In the genomic region with DNA sequence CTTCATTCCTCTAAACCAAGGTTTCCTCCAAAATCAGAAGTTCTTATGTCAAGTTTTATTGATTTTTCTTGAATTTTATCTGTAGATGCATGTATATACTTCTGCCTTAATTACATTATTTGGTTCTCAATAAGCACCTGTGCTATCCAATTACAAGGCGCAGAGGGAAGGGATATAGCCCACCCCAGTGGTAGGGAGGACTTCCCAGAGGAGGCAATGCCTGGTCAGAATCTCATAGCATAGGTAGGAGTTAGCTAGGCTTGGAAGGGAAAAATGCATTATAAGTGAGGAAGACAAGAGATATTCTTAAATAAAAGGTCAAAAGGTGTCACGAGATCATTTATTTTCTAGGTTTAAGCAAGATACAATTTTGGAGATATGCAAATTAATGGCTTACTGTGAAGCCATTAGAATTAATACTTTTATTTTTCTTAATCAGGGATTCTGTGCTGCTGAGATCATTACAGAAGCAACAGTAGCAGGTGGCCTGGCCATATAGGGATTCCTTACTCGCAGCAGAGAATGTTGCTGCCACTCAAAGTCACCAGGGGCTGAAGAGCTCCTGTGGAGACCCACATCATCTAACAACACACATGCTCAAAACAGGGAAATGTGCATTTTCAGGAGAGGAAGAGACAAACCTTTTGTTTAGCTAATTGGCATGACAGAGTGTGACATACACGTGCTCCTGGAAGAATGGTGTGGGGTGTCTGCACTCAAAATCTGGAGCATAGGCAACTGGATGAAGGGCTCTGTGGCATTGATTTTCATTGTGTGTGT, we compare ENCODE assay signal across 15 cellular contexts.
"Had no signal": no experiment of that assay in that cellular context is flagged by ENCODE, and none has a peak within 500 bp of the region (broad histone marks: within the 10 kb centered on the region; RNA-seq: fewer than 3 reads in every experiment).

No MANE protein-coding gene starts in this region.

- H3K4me3 ChIP-seq: colonic mucosa, esophagus squamous epithelium, right atrium auricular region, transverse colon had no signal

- H3K36me3 ChIP-seq: colonic mucosa, esophagus squamous epithelium, right atrium auricular region, transverse colon had no signal

- H3K4me3 Mint-ChIP-seq: activated CD8-positive, alpha-beta T cell treated with anti-CD3 and anti-CD28 coated beads for 36 hours; activated naive CD8-positive, alpha-beta T cell; immature natural killer cell; natural killer cell had no signal

- H3K27me3 ChIP-seq: colonic mucosa, right atrium auricular region, transverse colon had no signal

- H3K36me3 Mint-ChIP-seq: activated naive CD8-positive, alpha-beta T cell; immature natural killer cell; natural killer cell had no signal

- H3K9me3 ChIP-seq: colonic mucosa, esophagus squamous epithelium, right atrium auricular region, transverse colon had no signal

- H3K4me1 Mint-ChIP-seq: immature natural killer cell, natural killer cell had no signal

- H3K27ac ChIP-seq: colonic mucosa, esophagus squamous epithelium, right atrium auricular region, transverse colon had no signal

- H3K27ac Mint-ChIP-seq: activated CD8-positive, alpha-beta T cell treated with anti-CD3 and anti-CD28 coated beads for 36 hours; activated naive CD8-positive, alpha-beta T cell; immature natural killer cell; natural killer cell had no signal

- ATAC-seq: natural killer cell had no signal

- DNase-seq: activated CD4-positive, alpha-beta T cell treated with anti-CD3 and anti-CD28 coated beads for 4 hours; activated CD8-positive, alpha-beta memory T cell treated with anti-CD3 and anti-CD28 coated beads, Interleukin-2, amount 50 U/mL, for 4 hours; activated gamma-delta T cell; amniotic stem cell; colonic mucosa; esophagus squamous epithelium; immature natural killer cell; natural killer cell; occipital lobe; stimulated activated CD4-positive, alpha-beta T cell treated with anti-CD3 and anti-CD28 coated beads, Interleukin-4, amount 100 ng/mL, for 4 hours; stimulated activated naive CD4-positive, alpha-beta T cell treated with Interleukin-2 at 50 U/mL for 16 hours had no signal

- H3K9me3 Mint-ChIP-seq: activated CD8-positive, alpha-beta T cell treated with anti-CD3 and anti-CD28 coated beads for 36 hours; immature natural killer cell; natural killer cell had no signal

- H3K4me1 ChIP-seq: colonic mucosa, esophagus squamous epithelium, right atrium auricular region had no signal
